1 cellular context compared by ENCODE assay signal in genomic region chr3:87792532-87793321, GRCh38.
TF ChIP-seq lines count a peak whose summit lies in the region.

HTR1F (plus strand) TSS chr3:87792706.

TF ChIP-seq in WTC11, 78 proteins besides CTCF, POLR2A, EP300 and RAD21 (continued from another document):
- 0 out of 2 replicates have a peak, but pooled peaks have one; percentile 39 for TF ChIP-seq ZBTB43 (CRISPR knock-in tag; IDR thresholded peaks at IDR 0.05)
- TF ChIP-seq HMGXB4 (CRISPR knock-in tag; IDR thresholded peaks at IDR 0.05), result peak; percentile 90
- TF ChIP-seq SP1 (CRISPR knock-in tag; conservative IDR thresholded peaks at IDR 0.05), result peak; percentile 15; the same call in 1 of the 2 replicates
